Comparison of ENCODE assay signal across 8 cellular contexts in genomic region chr11:34104680-34105078, GRCh38. TPM values are rescaled to one million over a fixed set of nuclear protein-coding genes. Genes with fewer than 3 reads are reported as not detected.
DNase-seq lines count a peak whose midpoint lies in the region; ATAC-seq and TF ChIP-seq lines count a peak whose summit lies in the region.

No MANE protein-coding gene starts in this region.

- TF ChIP-seq CTCF in GM12875 (IDR thresholded peaks at IDR 0.05; ENCODE audit: borderline replicate concordance, insufficient read depth, low read depth, low read length), result no peak
- TF ChIP-seq CTCF in fibroblast of mammary gland (conservative IDR thresholded peaks at IDR 0.05; ENCODE audit: control insufficient read depth, insufficient read depth, low read depth, low read length), result no peak

- DNase-seq in SK-N-DZ (ENCODE audit: low spot score), result peak; percentile 4
- DNase-seq in fibroblast of mammary gland (ENCODE audit: low read depth), result no peak
- DNase-seq in skeletal muscle cell (ENCODE audit: low read depth), result no peak
- no peak for DNase-seq in MV-4-11 (lab: John Stamatoyannopoulos, UW)
- no peak for DNase-seq in NCI-H2029 (lab: John Stamatoyannopoulos, UW)

- H3K4me3 ChIP-seq in GM12875 (ENCODE audit: low read depth, low read length), result peak overlapping the region; percentile 81
- H3K4me3 ChIP-seq in fibroblast of mammary gland (ENCODE audit: control insufficient read depth, low read depth, low read length), result peak overlapping the region; percentile 99
- H3K4me3 ChIP-seq in skeletal muscle cell (ENCODE audit: low read depth, low read length), result peak overlapping the region; percentile 85

- no peak for ATAC-seq in HG02870 (IDR thresholded peaks at IDR 0.05; ENCODE audit: unreplicated experiment)
- ATAC-seq in GM21576 (IDR thresholded peaks at IDR 0.05; ENCODE audit: unreplicated experiment), result no peak

RNA-seq across cellular contexts. Expression of gene NAT10, which starts 0.8 kb away (rescaled TPM):
- 30.3 and 33.1 TPM in 2 replicates for polyA plus RNA-seq in SK-N-DZ (2014; cell fraction: cytosol; rRNA removed)
- polyA plus RNA-seq in SK-N-DZ (2014; cell fraction: nucleus; rRNA removed), result 34.8 and 46.8 TPM in 2 replicates

RNA-seq across cellular contexts. Expression of gene CAPRIN1, which starts 53.1 kb away (rescaled TPM):
- 153 and 161 TPM in 2 replicates for polyA plus RNA-seq in SK-N-DZ (2014; cell fraction: cytosol; rRNA removed)
- 102 and 145 TPM in 2 replicates for polyA plus RNA-seq in SK-N-DZ (2014; cell fraction: nucleus; rRNA removed)
